Comparison of ENCODE assay signal across 16 cellular contexts in genomic region chr2:13651684-13652131, GRCh38.
A peak's percentile ranks its signal among the peaks of the same experiment; 100 is the strongest.
DNase-seq lines count a peak whose midpoint lies in the region; ATAC-seq lines count a peak whose summit lies in the region.
"Had no signal": no experiment of that assay in that cellular context is flagged by ENCODE, and none has a peak within 500 bp of the region (broad histone marks: within the 10 kb centered on the region; RNA-seq: fewer than 3 reads in every experiment).

No MANE protein-coding gene starts in this region.

- H3K4me3 Mint-ChIP-seq in T-cell: no peak overlapping the region
- H3K4me3 Mint-ChIP-seq: activated naive CD8-positive, alpha-beta T cell; memory B cell had no signal

- H3K27ac Mint-ChIP-seq in T-cell: no peak overlapping the region
- H3K27ac Mint-ChIP-seq: activated naive CD8-positive, alpha-beta T cell; memory B cell had no signal

- H3K9me3 Mint-ChIP-seq in T-cell: peaks cover 0 to 10% (median 8%) of the 10 kb centered on the region in 3 donors

- CTCF ChIA-PET in T-cell (lab: Charles Lee): no interaction called here

- H3K36me3 Mint-ChIP-seq in T-cell: no peaks in the 10 kb centered on the region
- H3K36me3 Mint-ChIP-seq: activated naive CD8-positive, alpha-beta T cell; memory B cell had no signal

- no peaks in the 10 kb centered on the region for H3K4me1 Mint-ChIP-seq in T-cell
- H3K4me1 Mint-ChIP-seq: memory B cell had no signal

- peak; percentile 78 for ATAC-seq in GM18870 (IDR thresholded peaks at IDR 0.05; ENCODE audit: unreplicated experiment)
- peak; percentile 65 for ATAC-seq in GM21529 (IDR thresholded peaks at IDR 0.05; ENCODE audit: unreplicated experiment)
- peak; percentile 49 for ATAC-seq in HG03060 (IDR thresholded peaks at IDR 0.05; ENCODE audit: low read depth, unreplicated experiment)
- ATAC-seq in T-cell (replicated peaks in 1 of 4): no peak
- ATAC-seq: Panc1, right lobe of liver had no signal

- POLR2A ChIA-PET in T-cell (lab: Charles Lee): no interaction called here

- H3K27me3 Mint-ChIP-seq in T-cell: no peaks in the 10 kb centered on the region
- H3K27me3 Mint-ChIP-seq: activated naive CD8-positive, alpha-beta T cell; memory B cell had no signal

- DNase-seq in NCI-H1417 (lab: John Stamatoyannopoulos, UW) (peak in 2 of 3 experiments; percentile 50 to 89), T-cell (no peak), COLO829 (ENCODE audit: low spot score) (no peak)
- DNase-seq in effector CD8-positive, alpha-beta T cell (lab: John Stamatoyannopoulos, UW): no peak
- no peak for DNase-seq in activated T-cell treated with anti-CD3 and anti-CD28 coated beads, Interleukin-2, amount 50 U/mL, for 1 hour
- DNase-seq: caudate nucleus; DMS79 treated with DMSO at 0.1 percent for 48 hours; NCI-H446; right lobe of liver; stimulated activated CD4-positive, alpha-beta T cell treated with anti-CD3 and anti-CD28 coated beads, Interleukin-4, amount 100 ng/mL, for 24 hours had no signal

Comparison
In these comparisons a context has a peak if more than half of its experiments do, and no peak if none do; other contexts are left out.
1. ATAC-seq: peak in GM18870 (single experiment), GM21529 (single experiment) and HG03060 (single experiment); none in T-cell (0 of 4).
2. DNase-seq: peak in NCI-H1417 (2 of 3); none in T-cell (0 of 34), effector CD8-positive, alpha-beta T cell (single experiment), COLO829 (single experiment) and activated T-cell treated with anti-CD3 and anti-CD28 coated beads, Interleukin-2, amount 50 U/mL, for 1 hour (single experiment).